Comparison of ENCODE assay signal across 19 cellular contexts in genomic region chr5:170426786-170427185, GRCh38. TPM values are rescaled to one million over a fixed set of nuclear protein-coding genes. Genes with fewer than 3 reads are reported as not detected.
A peak's percentile ranks its signal among the peaks of the same experiment; 100 is the strongest.
DNase-seq lines count a peak whose midpoint lies in the region; ATAC-seq, FAIRE-seq and TF ChIP-seq lines count a peak whose summit lies in the region.
"Had no signal": no experiment of that assay in that cellular context is flagged by ENCODE, and none has a peak within 500 bp of the region (broad histone marks: within the 10 kb centered on the region; RNA-seq: fewer than 3 reads in every experiment).

No MANE protein-coding gene starts in this region.

- in situ Hi-C loops in GM12878 (cut with MboI): no loop called here

- TF ChIP-seq EP300 in SK-N-SH (IDR thresholded peaks at IDR 0.05; ENCODE audit: borderline replicate concordance in 1 of 2, low read depth in 1 of 2, low read length in 1 of 2) (no peak), GM12878 (IDR thresholded peaks at IDR 0.05; ENCODE audit: borderline replicate concordance in 1 of 2, control insufficient read depth in 1 of 2, low read depth in 2 of 2, low read length in 2 of 2) (no peak)

- H3K4me1 ChIP-seq in SK-N-SH (ENCODE audit: control insufficient read depth in 1 of 2, insufficient read depth in 2 of 2, low read depth in 1 of 2, low read length in 1 of 2) (peaks cover 0 to 36% of the 10 kb centered on the region in 2 experiments; a peak in 2 of 4 replicates), GM12878 (ENCODE audit: control insufficient read depth, insufficient read depth, low read length) (no peaks in the 10 kb centered on the region)
- H3K4me1 ChIP-seq in BLaER1 treated with 17β-estradiol and CSF1 and Interleukin-3, amounts not matched to agents 10 nM and 100 nM: peaks cover 26 to 55% (median 45%) of the 10 kb centered on the region in 10 experiments

- H3K9me3 ChIP-seq in SK-N-SH (no peaks in the 10 kb centered on the region), GM12878 (replicated peaks; ENCODE audit: control insufficient read depth, insufficient read depth, low read length) (no peaks in the 10 kb centered on the region; the same call in 2 of the 3 replicates)
- H3K9me3 ChIP-seq in BLaER1 treated with 17β-estradiol and CSF1 and Interleukin-3, amounts not matched to agents 10 nM and 100 nM (replicated peaks in 1 of 11): no peaks in the 10 kb centered on the region

- H3K9me3 Mint-ChIP-seq in activated T-cell treated with anti-CD3 and anti-CD28 coated beads, Interleukin-2, amount 50 U/mL, for 72 hours: no peaks in the 10 kb centered on the region
- H3K9me3 Mint-ChIP-seq: CD8-positive, alpha-beta T cell; HFFc6 had no signal

- H3K27ac Mint-ChIP-seq in activated T-cell treated with anti-CD3 and anti-CD28 coated beads, Interleukin-2, amount 50 U/mL, for 72 hours: no peak overlapping the region
- H3K27ac Mint-ChIP-seq: B cell; CD8-positive, alpha-beta T cell; HFFc6 had no signal

- BruUV-seq in GM12878 (replicated peaks; lab: Mats Ljungman, UMichigan): no TSS peak

- RAD21 ChIA-PET in GM12878 (lab: Charles Lee; ENCODE audit: unreplicated experiment): interaction anchor here (0.8 to 2.0 kb wide), 5 partner anchors 8 to 207 kb away, joined by 3 to 6 read pairs (median 4); no protein-coding TSS in a partner anchor

- SMC1A ChIA-PET in GM12878 (lab: Charles Lee; ENCODE audit: uncharacterized antibody, unreplicated experiment): interaction anchor here (0.7 to 3.8 kb wide), 9 partner anchors 10 to 203 kb away, joined by 3 to 12 read pairs (median 3); no protein-coding TSS in a partner anchor

- H3F3A ChIP-seq in SK-N-SH (replicated peaks; ENCODE audit: insufficient read depth): no peaks in the 10 kb centered on the region

- H3K27me3 ChIP-seq in SK-N-SH (ENCODE audit: insufficient read depth) (peaks cover 14% of the 10 kb centered on the region; the same call in 1 of the 2 replicates), GM12878 (replicated peaks in 1 of 2; ENCODE audit: control insufficient read depth in 2 of 2, insufficient read depth in 2 of 2, low read length in 1 of 2) (peaks cover 0 to 2% of the 10 kb centered on the region in 2 experiments; a peak in 3 of 4 replicates)
- H3K27me3 ChIP-seq in BLaER1 treated with 17β-estradiol and CSF1 and Interleukin-3, amounts not matched to agents 10 nM and 100 nM: no peaks in the 10 kb centered on the region

- no peak for ATAC-seq in SK-N-SH treated with all-trans-retinoic acid at 6 μM for 48 hours
- peak; percentile 15 for ATAC-seq in GM12878
- ATAC-seq in sciatic nerve: peak; percentile 18
- ATAC-seq in HG03175 (IDR thresholded peaks at IDR 0.05; ENCODE audit: unreplicated experiment): no peak
- ATAC-seq in activated T-cell treated with anti-CD3 and anti-CD28 coated beads, Interleukin-2, amount 50 U/mL, for 72 hours (replicated peaks in 1 of 2): no peak
- ATAC-seq: CD8-positive, alpha-beta T cell; HCT116 had no signal

- H3K27me3 Mint-ChIP-seq in activated T-cell treated with anti-CD3 and anti-CD28 coated beads, Interleukin-2, amount 50 U/mL, for 72 hours (ENCODE audit: low read depth): peaks cover 25% of the 10 kb centered on the region

- H3K4me3 ChIP-seq in SK-N-SH (ENCODE audit: low read depth in 2 of 2, low read length in 1 of 2) (no peak overlapping the region), GM12878 (no peak overlapping the region)
- H3K4me3 ChIP-seq in BLaER1 treated with 17β-estradiol and CSF1 and Interleukin-3, amounts not matched to agents 10 nM and 100 nM: no peak overlapping the region

- H2AFZ ChIP-seq in SK-N-SH (ENCODE audit: low read depth) (no peak overlapping the region), GM12878 (ENCODE audit: control insufficient read depth, low read depth, low read length) (no peak overlapping the region)

- no peak overlapping the region for H3K4me3 Mint-ChIP-seq in activated T-cell treated with anti-CD3 and anti-CD28 coated beads, Interleukin-2, amount 50 U/mL, for 72 hours
- H3K4me3 Mint-ChIP-seq: B cell; CD8-positive, alpha-beta T cell; HFFc6 had no signal

- DNase-seq in SK-N-SH (peak; percentile 24), GM12878 (ENCODE audit: low read depth, low spot score) (no peak), sciatic nerve (ENCODE audit: low spot score) (no peak), NCI-H748 (lab: John Stamatoyannopoulos, UW; ENCODE audit: unreplicated experiment) (no peak)
- no peak for DNase-seq in activated T-cell treated with anti-CD3 and anti-CD28 coated beads, Interleukin-2, amount 50 U/mL, for 72 hours
- DNase-seq: Calu3; CD8-positive, alpha-beta T cell; GDM1; GOT3; H7; HFFc6; KG1 had no signal

- H3K27ac ChIP-seq in SK-N-SH (ENCODE audit: low read depth in 2 of 2, low read length in 1 of 2): peak overlapping the region in 1 of 2 experiments; percentile 43; a peak in 2 of 4 replicates
- peak overlapping the region in 6 of 11 experiments; percentile 1 to 69 (median 42); a peak in 8 of 22 replicates for H3K27ac ChIP-seq in BLaER1 treated with 17β-estradiol and CSF1 and Interleukin-3, amounts not matched to agents 10 nM and 100 nM
- H3K27ac ChIP-seq in GM12878 (ENCODE audit: control insufficient read depth, insufficient read depth): no peak overlapping the region

- no peak for TF ChIP-seq POLR2A in GM12878 (IDR thresholded peaks at IDR 0.05; ENCODE audit: low read depth, low read length)

- H3K9ac ChIP-seq in SK-N-SH (no peak overlapping the region), GM12878 (ENCODE audit: control insufficient read depth, insufficient read depth, low read length) (no peak overlapping the region)
- peak overlapping the region in 3 of 11 experiments; percentile 28 to 48 (median 35); a peak in 2 of 22 replicates for H3K9ac ChIP-seq in BLaER1 treated with 17β-estradiol and CSF1 and Interleukin-3, amounts not matched to agents 10 nM and 100 nM

- no peaks in the 10 kb centered on the region for H3K36me3 Mint-ChIP-seq in activated T-cell treated with anti-CD3 and anti-CD28 coated beads, Interleukin-2, amount 50 U/mL, for 72 hours (ENCODE audit: insufficient read depth in 2 of 2)
- H3K36me3 Mint-ChIP-seq: CD8-positive, alpha-beta T cell had no signal

- H3K4me2 ChIP-seq in SK-N-SH: no peak overlapping the region
- H3K4me2 ChIP-seq in BLaER1 treated with 17β-estradiol and CSF1 and Interleukin-3, amounts not matched to agents 10 nM and 100 nM: peak overlapping the region; percentile 64 to 87 (median 81)
- no peak overlapping the region for H3K4me2 ChIP-seq in GM12878 (ENCODE audit: control insufficient read depth, insufficient read depth)

- H4K20me1 ChIP-seq in SK-N-SH (ENCODE audit: insufficient read depth) (no peaks in the 10 kb centered on the region), GM12878 (ENCODE audit: control insufficient read depth, insufficient read depth) (no peaks in the 10 kb centered on the region)
- H4K20me1 ChIP-seq in BLaER1 treated with 17β-estradiol and CSF1 and Interleukin-3, amounts not matched to agents 10 nM and 100 nM: peaks cover 0 to 11% (median 0%) of the 10 kb centered on the region in 11 experiments; a peak in 3 of 22 replicates

- 78% methylated on average over 3 of the region's 6 CpGs for WGBS in SK-N-SH (ENCODE audit: low lambda C conversion rate)
- 15% methylated on average over 6 of the region's 6 CpGs for WGBS in GM12878 (ENCODE audit: insufficient coverage, insufficient replicate concordance, low lambda C conversion rate, missing lambda C conversion rate)

- no peaks in the 10 kb centered on the region for H3K4me1 Mint-ChIP-seq in activated T-cell treated with anti-CD3 and anti-CD28 coated beads, Interleukin-2, amount 50 U/mL, for 72 hours (ENCODE audit: low read depth)
- H3K4me1 Mint-ChIP-seq: B cell had no signal

- FAIRE-seq in GM12878 (lab: Jason Lieb, UNC): no peak

- CTCF ChIA-PET in SK-N-SH (lab: Yijun Ruan, JAX) (interaction anchor here (0.9 to 17.9 kb wide), 20 partner anchors 8 to 364 kb away, joined by 3 to 257 read pairs (median 6); no protein-coding TSS in a partner anchor), GM12878 (lab: Yijun Ruan, JAX) (interaction anchor here (0.6 to 5.9 kb wide), 42 partner anchors 8 to 890 kb away, joined by 3 to 60 read pairs (median 4); partner anchors contain the start of genes C5orf58 and KCNMB1)

- no peaks in the 10 kb centered on the region for H3K9me2 ChIP-seq in SK-N-SH

- intact Hi-C loops in GM12878 (cut with micrococcal nuclease; ENCODE audit: unreplicated experiment) (no loop called here), sciatic nerve (cut with DNase I) (loop anchor here (10.0 kb wide), 1 partner anchor 202 kb away; no protein-coding TSS in a partner anchor)

- POLR2A ChIA-PET in SK-N-SH (lab: Yijun Ruan, JAX) (interaction anchor here (1.1 kb wide), 1 partner anchor 180 kb away, joined by 4 read pairs; no protein-coding TSS in a partner anchor), GM12878 (lab: Charles Lee) (no interaction called here)

- no peak for TF ChIP-seq RAD21 in SK-N-SH (IDR thresholded peaks at IDR 0.05; ENCODE audit: low read length)
- no peak for TF ChIP-seq RAD21 in GM12878 (IDR thresholded peaks at IDR 0.05; ENCODE audit: insufficient read depth, low read depth, low read length)

- H3K36me3 ChIP-seq in SK-N-SH (replicated peaks in 1 of 2; ENCODE audit: control insufficient read depth in 1 of 2, insufficient read depth in 2 of 2, low read length in 1 of 2) (no peaks in the 10 kb centered on the region), GM12878 (ENCODE audit: control insufficient read depth in 2 of 2, insufficient read depth in 2 of 2, low read length in 1 of 2) (no peaks in the 10 kb centered on the region)
- H3K36me3 ChIP-seq in BLaER1 treated with 17β-estradiol and CSF1 and Interleukin-3, amounts not matched to agents 10 nM and 100 nM: no peaks in the 10 kb centered on the region

- H3K79me2 ChIP-seq in SK-N-SH (ENCODE audit: insufficient read depth) (no peaks in the 10 kb centered on the region), GM12878 (ENCODE audit: control insufficient read depth, insufficient read depth, low read length) (no peaks in the 10 kb centered on the region)

- TF ChIP-seq CTCF in SK-N-SH (IDR thresholded peaks at IDR 0.05) (no peak), GM12878 (IDR thresholded peaks at IDR 0.05 in 2 of 3, conservative IDR thresholded peaks at IDR 0.05 in 1 of 3; ENCODE audit: control insufficient read depth in 2 of 3, extremely low read depth in 1 of 3, insufficient read depth in 1 of 3, low read depth in 3 of 3, low read length in 3 of 3) (no peak)

RNA-seq across cellular contexts. Expression of gene KCNMB1, which starts 37.6 kb away (rescaled TPM):
- polyA plus RNA-seq in SK-N-SH (2012; rRNA removed) (not detected in 2 replicates), GM12878 (2011; rRNA removed) (1.2 TPM in 2 replicates), GM12878 (2014; fragmentation: Illumina TruSeq; extraction: Trizol) (1.9 and 3.6 TPM in 2 replicates), GM12878 (2014; fragmentation: Nextera tagmentation; extraction: Ambion mirVana) (1 to 10 TPM; 2.3 to 2.8 TPM), GM12878 (2014; rRNA removed) (2.7 and 2.9 TPM in 2 replicates), GM12878 (2016; fragmentation: Nextera tagmentation; extraction: Ambion mirVana) (1 to 10 TPM; 2.5 to 3.4 TPM)
- polyA plus RNA-seq in SK-N-SH (2012; cell fraction: cytosol; rRNA removed): not detected in 2 replicates
- not detected in 2 replicates for polyA plus RNA-seq in SK-N-SH (2012; cell fraction: nucleus; rRNA removed)
- total RNA-seq in GM12878 (2013; cell fraction: nucleolus; rRNA removed): 3.4 and 4.6 TPM in 2 replicates
- total RNA-seq in GM12878 (2014; rRNA removed) (1.9 and 2.5 TPM in 2 replicates), GM12878 (2014; rRNA removed; fragmentation: Illumina TruSeq; extraction: Trizol) (1.6 and 1.9 TPM in 2 replicates), GM12878 (2021) (3.5 and 3.8 TPM in 2 replicates), sciatic nerve (1.4 TPM)
- 0.73 TPM for polyA plus RNA-seq in GM12878 (2011; ENCODE audit: low read depth)
- 1.8 TPM in 2 replicates for polyA plus RNA-seq in GM12878 (2011; cell fraction: cytosol; rRNA removed)
- 6.1 TPM in 2 replicates for polyA plus RNA-seq in GM12878 (2011; cell fraction: nucleus; rRNA removed)
- polyA plus RNA-seq in GM12878 (2012): 0.87 and 1.7 TPM in 2 replicates
- 3.5 and 3.7 TPM in 2 replicates for polyA minus RNA-seq in GM12878 (2011; rRNA and poly(A)+ RNA removed)
- polyA minus RNA-seq in GM12878 (2011; cell fraction: cytosol; rRNA and poly(A)+ RNA removed): 0.31 and 0.40 TPM in 2 replicates
- polyA minus RNA-seq in GM12878 (2011; cell fraction: nucleus; rRNA and poly(A)+ RNA removed): 1.2 and 3.2 TPM in 2 replicates
- not detected for total RNA-seq in activated T-cell treated with anti-CD3 and anti-CD28 coated beads, Interleukin-2, amount 50 U/mL, for 72 hours
- total RNA-seq: A172; B cell; Calu3; CD8-positive, alpha-beta T cell; HFFc6; HT-29 had no signal

Comparison
In these comparisons a context has a peak if more than half of its experiments do, and no peak if none do; other contexts are left out.
1. H3K4me2 ChIP-seq: peak in BLaER1 treated with 17β-estradiol and CSF1 and Interleukin-3, amounts not matched to agents 10 nM and 100 nM (11 of 11); none in SK-N-SH (single experiment) and GM12878 (single experiment).
2. ATAC-seq: peak in GM12878 (single experiment) and sciatic nerve (single experiment); none in SK-N-SH treated with all-trans-retinoic acid at 6 μM for 48 hours (single experiment), HG03175 (single experiment) and activated T-cell treated with anti-CD3 and anti-CD28 coated beads, Interleukin-2, amount 50 U/mL, for 72 hours (0 of 2).